ENCODE assay signal across 1 cellular context in the genomic region with DNA sequence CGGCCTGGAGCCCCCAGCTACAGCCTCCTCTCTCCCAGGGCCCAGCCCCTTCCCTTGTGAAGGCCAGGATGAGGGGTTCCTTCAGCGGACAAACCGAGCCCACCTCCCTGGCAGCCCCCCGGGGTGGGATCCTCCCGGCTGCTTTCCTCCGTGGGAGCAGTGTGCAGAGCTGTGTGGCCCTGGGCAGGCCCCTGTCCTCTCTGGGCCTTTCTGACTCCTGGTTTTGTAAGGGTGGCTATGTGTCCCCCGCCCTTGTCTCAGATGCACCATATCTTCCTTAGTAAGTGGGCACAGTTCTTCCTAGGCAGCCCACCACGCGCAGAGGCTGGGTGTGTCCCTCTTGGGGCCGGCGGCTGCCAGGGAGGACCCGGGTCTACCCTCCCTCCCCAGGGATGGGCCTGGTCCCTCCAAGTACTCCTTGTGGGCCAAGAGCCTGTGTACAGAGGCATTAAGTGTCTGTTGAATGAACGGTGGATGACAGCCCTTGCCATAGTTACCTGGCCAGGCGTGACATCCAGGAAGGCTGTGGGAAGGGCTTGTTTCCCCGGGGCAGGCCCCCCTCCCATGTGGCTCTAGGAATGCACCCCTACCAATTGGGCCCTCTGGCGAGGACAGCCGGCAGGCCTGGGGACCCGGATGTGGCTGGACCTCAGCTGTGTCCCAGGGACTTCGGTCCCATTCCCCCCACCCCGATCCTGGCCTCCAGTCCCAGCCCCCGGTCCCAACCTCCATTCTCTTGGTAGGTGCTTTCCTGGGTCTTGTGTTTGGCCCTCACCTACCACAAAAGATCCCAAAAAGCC.
TF ChIP-seq lines count a peak whose summit lies in the region.

No MANE protein-coding gene starts in this region.

TF ChIP-seq in HepG2, 621 proteins besides CTCF, POLR2A, EP300 and RAD21 (continued from another document):
- TF ChIP-seq, protein P1, sequence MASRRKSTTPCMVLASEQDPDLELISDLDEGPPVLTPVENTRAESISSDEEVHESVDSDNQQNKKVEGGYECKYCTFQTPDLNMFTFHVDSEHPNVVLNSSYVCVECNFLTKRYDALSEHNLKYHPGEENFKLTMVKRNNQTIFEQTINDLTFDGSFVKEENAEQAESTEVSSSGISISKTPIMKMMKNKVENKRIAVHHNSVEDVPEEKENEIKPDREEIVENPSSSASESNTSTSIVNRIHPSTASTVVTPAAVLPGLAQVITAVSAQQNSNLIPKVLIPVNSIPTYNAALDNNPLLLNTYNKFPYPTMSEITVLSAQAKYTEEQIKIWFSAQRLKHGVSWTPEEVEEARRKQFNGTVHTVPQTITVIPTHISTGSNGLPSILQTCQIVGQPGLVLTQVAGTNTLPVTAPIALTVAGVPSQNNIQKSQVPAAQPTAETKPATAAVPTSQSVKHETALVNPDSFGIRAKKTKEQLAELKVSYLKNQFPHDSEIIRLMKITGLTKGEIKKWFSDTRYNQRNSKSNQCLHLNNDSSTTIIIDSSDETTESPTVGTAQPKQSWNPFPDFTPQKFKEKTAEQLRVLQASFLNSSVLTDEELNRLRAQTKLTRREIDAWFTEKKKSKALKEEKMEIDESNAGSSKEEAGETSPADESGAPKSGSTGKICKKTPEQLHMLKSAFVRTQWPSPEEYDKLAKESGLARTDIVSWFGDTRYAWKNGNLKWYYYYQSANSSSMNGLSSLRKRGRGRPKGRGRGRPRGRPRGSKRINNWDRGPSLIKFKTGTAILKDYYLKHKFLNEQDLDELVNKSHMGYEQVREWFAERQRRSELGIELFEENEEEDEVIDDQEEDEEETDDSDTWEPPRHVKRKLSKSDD (CRISPR knock-in tag; IDR thresholded peaks at IDR 0.05; ENCODE audit: low read depth) = no peak
- TF ChIP-seq MED13 (CRISPR knock-in tag; IDR thresholded peaks at IDR 0.05) (no peak; the same call in 1 of the 2 replicates), ZNF253 (CRISPR knock-in tag; IDR thresholded peaks at IDR 0.05; ENCODE audit: borderline replicate concordance) (no peak), ZNF777 (CRISPR knock-in tag; IDR thresholded peaks at IDR 0.05) (no peak), ZNF816 (CRISPR knock-in tag; IDR thresholded peaks at IDR 0.05; ENCODE audit: borderline replicate concordance) (no peak), HNRNPL (IDR thresholded peaks at IDR 0.05; ENCODE audit: low read depth, low read length) (no peak), AKAP8 (CRISPR knock-in tag; IDR thresholded peaks at IDR 0.05) (no peak), ZNF770 (CRISPR knock-in tag; IDR thresholded peaks at IDR 0.05) (no peak), SIN3B (IDR thresholded peaks at IDR 0.05; ENCODE audit: low read length) (no peak), KDM6A (CRISPR knock-in tag; IDR thresholded peaks at IDR 0.05; ENCODE audit: low read depth) (no peak), NFRKB (IDR thresholded peaks at IDR 0.05) (no peak), MXD4 (CRISPR knock-in tag; IDR thresholded peaks at IDR 0.05) (no peak), AGO2 (optimal IDR thresholded peaks at IDR 0.05; ENCODE audit: low read depth, low read length) (peak; percentile 97), GTF3A (CRISPR knock-in tag; conservative IDR thresholded peaks at IDR 0.05) (no peak), ZNF260 (CRISPR knock-in tag; IDR thresholded peaks at IDR 0.05; ENCODE audit: borderline replicate concordance, low read depth) (no peak), ZNF782 (CRISPR knock-in tag; IDR thresholded peaks at IDR 0.05; ENCODE audit: borderline replicate concordance) (no peak), FUBP1 (CRISPR knock-in tag; IDR thresholded peaks at IDR 0.05; ENCODE audit: borderline replicate concordance) (no peak), ZNF30 (CRISPR knock-in tag; IDR thresholded peaks at IDR 0.05) (no peak), ZMYM4 (CRISPR knock-in tag; IDR thresholded peaks at IDR 0.05) (no peak), ZNF512B (CRISPR knock-in tag; IDR thresholded peaks at IDR 0.05; ENCODE audit: borderline replicate concordance) (no peak), RORA (CRISPR knock-in tag; IDR thresholded peaks at IDR 0.05) (no peak), EHMT2 (IDR thresholded peaks at IDR 0.05; ENCODE audit: borderline replicate concordance, low read depth, low read length) (no peak), REXO4 (CRISPR knock-in tag; IDR thresholded peaks at IDR 0.05; ENCODE audit: borderline replicate concordance) (no peak), ZNF326 (CRISPR knock-in tag; IDR thresholded peaks at IDR 0.05; ENCODE audit: borderline replicate concordance) (0 out of 2 replicates have a peak, but pooled peaks have one; percentile 25), KLF12 (CRISPR knock-in tag; IDR thresholded peaks at IDR 0.05; ENCODE audit: borderline replicate concordance) (no peak), CERS6 (CRISPR knock-in tag; IDR thresholded peaks at IDR 0.05) (no peak), FIP1L1 (IDR thresholded peaks at IDR 0.05; ENCODE audit: borderline replicate concordance, insufficient read depth, low read depth, low read length) (no peak), ZKSCAN1 (IDR thresholded peaks at IDR 0.05; ENCODE audit: low read length) (no peak), ZNF644 (CRISPR knock-in tag; IDR thresholded peaks at IDR 0.05; ENCODE audit: low read depth) (no peak), KDM5A (IDR thresholded peaks at IDR 0.05; ENCODE audit: borderline replicate concordance, low read length) (no peak), RARG (CRISPR knock-in tag; IDR thresholded peaks at IDR 0.05; ENCODE audit: low read depth) (no peak), NRL (CRISPR knock-in tag; IDR thresholded peaks at IDR 0.05; ENCODE audit: borderline replicate concordance) (no peak), RXRB (CRISPR knock-in tag; IDR thresholded peaks at IDR 0.05; ENCODE audit: borderline replicate concordance) (no peak)
- TF ChIP-seq, protein P2, sequence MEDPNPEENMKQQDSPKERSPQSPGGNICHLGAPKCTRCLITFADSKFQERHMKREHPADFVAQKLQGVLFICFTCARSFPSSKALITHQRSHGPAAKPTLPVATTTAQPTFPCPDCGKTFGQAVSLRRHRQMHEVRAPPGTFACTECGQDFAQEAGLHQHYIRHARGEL (CRISPR knock-in tag; IDR thresholded peaks at IDR 0.05) = no peak
- TF ChIP-seq, protein P3, sequence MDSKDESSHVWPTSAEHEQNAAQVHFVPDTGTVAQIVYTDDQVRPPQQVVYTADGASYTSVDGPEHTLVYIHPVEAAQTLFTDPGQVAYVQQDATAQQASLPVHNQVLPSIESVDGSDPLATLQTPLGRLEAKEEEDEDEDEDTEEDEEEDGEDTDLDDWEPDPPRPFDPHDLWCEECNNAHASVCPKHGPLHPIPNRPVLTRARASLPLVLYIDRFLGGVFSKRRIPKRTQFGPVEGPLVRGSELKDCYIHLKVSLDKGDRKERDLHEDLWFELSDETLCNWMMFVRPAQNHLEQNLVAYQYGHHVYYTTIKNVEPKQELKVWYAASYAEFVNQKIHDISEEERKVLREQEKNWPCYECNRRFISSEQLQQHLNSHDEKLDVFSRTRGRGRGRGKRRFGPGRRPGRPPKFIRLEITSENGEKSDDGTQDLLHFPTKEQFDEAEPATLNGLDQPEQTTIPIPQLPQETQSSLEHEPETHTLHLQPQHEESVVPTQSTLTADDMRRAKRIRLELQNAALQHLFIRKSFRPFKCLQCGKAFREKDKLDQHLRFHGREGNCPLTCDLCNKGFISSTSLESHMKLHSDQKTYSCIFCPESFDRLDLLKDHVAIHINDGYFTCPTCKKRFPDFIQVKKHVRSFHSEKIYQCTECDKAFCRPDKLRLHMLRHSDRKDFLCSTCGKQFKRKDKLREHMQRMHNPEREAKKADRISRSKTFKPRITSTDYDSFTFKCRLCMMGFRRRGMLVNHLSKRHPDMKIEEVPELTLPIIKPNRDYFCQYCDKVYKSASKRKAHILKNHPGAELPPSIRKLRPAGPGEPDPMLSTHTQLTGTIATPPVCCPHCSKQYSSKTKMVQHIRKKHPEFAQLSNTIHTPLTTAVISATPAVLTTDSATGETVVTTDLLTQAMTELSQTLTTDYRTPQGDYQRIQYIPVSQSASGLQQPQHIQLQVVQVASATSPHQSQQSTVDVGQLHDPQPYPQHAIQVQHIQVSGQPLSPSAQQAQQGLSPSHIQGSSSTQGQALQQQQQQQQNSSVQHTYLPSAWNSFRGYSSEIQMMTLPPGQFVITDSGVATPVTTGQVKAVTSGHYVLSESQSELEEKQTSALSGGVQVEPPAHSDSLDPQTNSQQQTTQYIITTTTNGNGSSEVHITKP (CRISPR knock-in tag; IDR thresholded peaks at IDR 0.05; ENCODE audit: low read depth) = no peak
- TF ChIP-seq, protein P4, sequence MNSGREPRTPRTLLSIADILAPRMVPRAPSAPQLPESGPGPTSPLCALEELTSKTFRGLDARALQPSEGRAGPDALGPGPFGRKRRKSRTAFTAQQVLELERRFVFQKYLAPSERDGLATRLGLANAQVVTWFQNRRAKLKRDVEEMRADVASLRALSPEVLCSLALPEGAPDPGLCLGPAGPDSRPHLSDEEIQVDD (CRISPR knock-in tag; IDR thresholded peaks at IDR 0.05; ENCODE audit: borderline replicate concordance) = no peak; the same call in 1 of the 2 replicates
- TF ChIP-seq, protein P5, sequence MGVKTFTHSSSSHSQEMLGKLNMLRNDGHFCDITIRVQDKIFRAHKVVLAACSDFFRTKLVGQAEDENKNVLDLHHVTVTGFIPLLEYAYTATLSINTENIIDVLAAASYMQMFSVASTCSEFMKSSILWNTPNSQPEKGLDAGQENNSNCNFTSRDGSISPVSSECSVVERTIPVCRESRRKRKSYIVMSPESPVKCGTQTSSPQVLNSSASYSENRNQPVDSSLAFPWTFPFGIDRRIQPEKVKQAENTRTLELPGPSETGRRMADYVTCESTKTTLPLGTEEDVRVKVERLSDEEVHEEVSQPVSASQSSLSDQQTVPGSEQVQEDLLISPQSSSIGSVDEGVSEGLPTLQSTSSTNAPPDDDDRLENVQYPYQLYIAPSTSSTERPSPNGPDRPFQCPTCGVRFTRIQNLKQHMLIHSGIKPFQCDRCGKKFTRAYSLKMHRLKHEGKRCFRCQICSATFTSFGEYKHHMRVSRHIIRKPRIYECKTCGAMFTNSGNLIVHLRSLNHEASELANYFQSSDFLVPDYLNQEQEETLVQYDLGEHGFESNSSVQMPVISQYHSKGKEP (CRISPR knock-in tag; IDR thresholded peaks at IDR 0.05) = no peak
- TF ChIP-seq, protein P6, sequence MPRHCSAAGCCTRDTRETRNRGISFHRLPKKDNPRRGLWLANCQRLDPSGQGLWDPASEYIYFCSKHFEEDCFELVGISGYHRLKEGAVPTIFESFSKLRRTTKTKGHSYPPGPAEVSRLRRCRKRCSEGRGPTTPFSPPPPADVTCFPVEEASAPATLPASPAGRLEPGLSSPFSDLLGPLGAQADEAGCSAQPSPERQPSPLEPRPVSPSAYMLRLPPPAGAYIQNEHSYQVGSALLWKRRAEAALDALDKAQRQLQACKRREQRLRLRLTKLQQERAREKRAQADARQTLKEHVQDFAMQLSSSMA (CRISPR knock-in tag; IDR thresholded peaks at IDR 0.05) = no peak
